ENCODE assay signal across 6 cellular contexts in genomic region chr17:75976175-75976848, GRCh38. TPM values are rescaled to one million over a fixed set of nuclear protein-coding genes. Genes with fewer than 3 reads are reported as not detected.
A peak's percentile ranks its signal among the peaks of the same experiment; 100 is the strongest.
DNase-seq lines count a peak whose midpoint lies in the region; ATAC-seq and TF ChIP-seq lines count a peak whose summit lies in the region.

No MANE protein-coding gene starts in this region.

- H3K27me3 Mint-ChIP-seq in activated T-cell treated with anti-CD3 and anti-CD28 coated beads, Interleukin-2, amount 50 U/mL, for 4 hours (ENCODE audit: low read depth) = no peaks in the 10 kb centered on the region

- H3K4me1 ChIP-seq in suprapubic skin = peaks cover 49% of the 10 kb centered on the region

- no peak for TF ChIP-seq EP300 in suprapubic skin (IDR thresholded peaks at IDR 0.05)

- no peaks in the 10 kb centered on the region for H3K27me3 ChIP-seq in suprapubic skin

- no peaks in the 10 kb centered on the region for H3K9me3 ChIP-seq in suprapubic skin

- no peaks in the 10 kb centered on the region for H3K9me3 Mint-ChIP-seq in activated T-cell treated with anti-CD3 and anti-CD28 coated beads, Interleukin-2, amount 50 U/mL, for 4 hours

- peak overlapping the region; percentile 35 for H3K27ac ChIP-seq in suprapubic skin

- H3K4me3 ChIP-seq in fibroblast of villous mesenchyme (ENCODE audit: low read depth, low read length) (peak overlapping the region; percentile 12), suprapubic skin (peak overlapping the region; percentile 82)

- H3K36me3 Mint-ChIP-seq in activated T-cell treated with anti-CD3 and anti-CD28 coated beads, Interleukin-2, amount 50 U/mL, for 4 hours (ENCODE audit: insufficient read depth) = peaks cover 11% of the 10 kb centered on the region

- H3K4me3 Mint-ChIP-seq in activated T-cell treated with anti-CD3 and anti-CD28 coated beads, Interleukin-2, amount 50 U/mL, for 4 hours = peak overlapping the region; percentile 42

- no peak for TF ChIP-seq POLR2A in suprapubic skin (IDR thresholded peaks at IDR 0.05)

- no peak for ATAC-seq in activated T-cell treated with anti-CD3 and anti-CD28 coated beads, Interleukin-2, amount 50 U/mL, for 4 hours
- ATAC-seq in activated CD4-positive, CD25-positive, alpha-beta regulatory T cell treated with anti-CD3 and anti-CD28 coated beads, Interleukin-2, amount 50 U/mL, for 24 hours = no peak

- peaks cover 18% of the 10 kb centered on the region for H3K36me3 ChIP-seq in suprapubic skin

- no peak for TF ChIP-seq CTCF in fibroblast of villous mesenchyme (IDR thresholded peaks at IDR 0.05; ENCODE audit: insufficient read depth, low read depth, low read length)
- no peak for TF ChIP-seq CTCF in suprapubic skin (IDR thresholded peaks at IDR 0.05)

- peaks cover 37% of the 10 kb centered on the region for H3K4me1 Mint-ChIP-seq in activated T-cell treated with anti-CD3 and anti-CD28 coated beads, Interleukin-2, amount 50 U/mL, for 4 hours (ENCODE audit: low read depth)

- DNase-seq in activated T-cell treated with anti-CD3 and anti-CD28 coated beads, Interleukin-2, amount 50 U/mL, for 4 hours = no peak
- no peak for DNase-seq in activated T-cell treated with anti-CD3 and anti-CD28 coated beads, Interleukin-2, amount 50 U/mL, for 1 hour
- peak; percentile 43 for DNase-seq in fibroblast of villous mesenchyme (ENCODE audit: low read depth)
- no peak for DNase-seq in suprapubic skin (ENCODE audit: low spot score in 2 of 2)
- no peak for DNase-seq in DMS 273 treated with DMSO at 0.1 percent for 48 hours (lab: John Stamatoyannopoulos, UW)

- 37% methylated on average over 9 of the region's 9 CpGs for WGBS in suprapubic skin

RNA-seq across cellular contexts. Expression of gene ACOX1, which starts 2.7 kb away (rescaled TPM):
- total RNA-seq in activated T-cell treated with anti-CD3 and anti-CD28 coated beads, Interleukin-2, amount 50 U/mL, for 4 hours = 10 to 100 TPM; 29.6 to 36.5 (median 32.7) TPM
- total RNA-seq in fibroblast of villous mesenchyme (64.4 and 79.9 TPM in 2 replicates), suprapubic skin (10 to 100 TPM; 59.6 to 89.7 (median 71.5) TPM)

RNA-seq across cellular contexts. Expression of gene TEN1, which starts 2.7 kb away (rescaled TPM):
- 10 to 100 TPM in 2 of 3 donors, 1 to 10 TPM in 1; 9.5 to 11.9 (median 10.8) TPM for total RNA-seq in activated T-cell treated with anti-CD3 and anti-CD28 coated beads, Interleukin-2, amount 50 U/mL, for 4 hours
- 16.8 and 24.2 TPM in 2 replicates for total RNA-seq in fibroblast of villous mesenchyme
- total RNA-seq in suprapubic skin = 10 to 100 TPM; 20.0 to 43.6 (median 26.9) TPM

RNA-seq across cellular contexts. Expression of gene CDK3, which starts 24.3 kb away (rescaled TPM):
- total RNA-seq in activated T-cell treated with anti-CD3 and anti-CD28 coated beads, Interleukin-2, amount 50 U/mL, for 4 hours = 1 to 10 TPM; 3.3 to 5.5 (median 3.8) TPM
- total RNA-seq in fibroblast of villous mesenchyme (0.64 and 2.2 TPM in 2 replicates), suprapubic skin (10 to 100 TPM in 2 of 4 donors, 1 to 10 TPM in 2; 5.6 to 33.1 (median 9.6) TPM)

RNA-seq across cellular contexts. Expression of gene FBF1, which starts 35.5 kb away (rescaled TPM):
- 10 to 100 TPM; 12.1 to 16.0 (median 12.5) TPM for total RNA-seq in activated T-cell treated with anti-CD3 and anti-CD28 coated beads, Interleukin-2, amount 50 U/mL, for 4 hours
- total RNA-seq in fibroblast of villous mesenchyme = 15.5 and 16.0 TPM in 2 replicates
- 10 to 100 TPM; 17.8 to 57.5 (median 27.9) TPM for total RNA-seq in suprapubic skin

RNA-seq across cellular contexts. Expression of gene EVPL, which starts 50.8 kb away (rescaled TPM):
- total RNA-seq in activated T-cell treated with anti-CD3 and anti-CD28 coated beads, Interleukin-2, amount 50 U/mL, for 4 hours = under 1 TPM; 0.11 to 0.18 (median 0.11) TPM
- total RNA-seq in fibroblast of villous mesenchyme = under 0.01 and 0.43 TPM in 2 replicates
- total RNA-seq in suprapubic skin = 100 to 1,000 TPM; 218 to 425 (median 274) TPM
